Comparison of ENCODE assay signal across 24 cellular contexts in genomic region chr12:45356822-45357546, GRCh38.
DNase-seq lines count a peak whose midpoint lies in the region; ATAC-seq and TF ChIP-seq lines count a peak whose summit lies in the region.
"Had no signal": no experiment of that assay in that cellular context is flagged by ENCODE, and none has a peak within 500 bp of the region (broad histone marks: within the 10 kb centered on the region; RNA-seq: fewer than 3 reads in every experiment).

No MANE protein-coding gene starts in this region.

- TF ChIP-seq CTCF in left ventricle myocardium inferior (IDR thresholded peaks at IDR 0.05; ENCODE audit: borderline replicate concordance) (no peak), progenitor cell of endocrine pancreas (IDR thresholded peaks at IDR 0.05; ENCODE audit: unreplicated experiment) (no peak), uterus (IDR thresholded peaks at IDR 0.05) (no peak)

- peaks cover 4% of the 10 kb centered on the region for H3K9me3 Mint-ChIP-seq in progenitor cell of endocrine pancreas (ENCODE audit: low read depth)

- H3K9me3 ChIP-seq in right cardiac atrium (ENCODE audit: control insufficient read depth, low read length) (no peaks in the 10 kb centered on the region), left ventricle myocardium inferior (replicated peaks) (peaks cover 7% of the 10 kb centered on the region), uterus (no peaks in the 10 kb centered on the region)

- TF ChIP-seq POLR2A in uterus (IDR thresholded peaks at IDR 0.05) = no peak

- H3K4me1 ChIP-seq in right cardiac atrium (ENCODE audit: control insufficient read depth, insufficient read depth, low read length) = peaks cover 7% of the 10 kb centered on the region
- peaks cover 44% of the 10 kb centered on the region for H3K4me1 ChIP-seq in left ventricle myocardium inferior
- peaks cover 0 to 12% of the 10 kb centered on the region in 2 donors for H3K4me1 ChIP-seq in uterus

- no peak overlapping the region for H3K4me3 Mint-ChIP-seq in progenitor cell of endocrine pancreas (ENCODE audit: low read depth)
- H3K4me3 Mint-ChIP-seq: activated CD4-positive, alpha-beta T cell treated with anti-CD3 and anti-CD28 coated beads for 36 hours; activated naive CD8-positive, alpha-beta T cell treated with anti-CD3 and anti-CD28 coated beads for 36 hours; IgD-negative memory B cell had no signal

- H3K27ac Mint-ChIP-seq in progenitor cell of endocrine pancreas = peak overlapping the region; percentile 40
- H3K27ac Mint-ChIP-seq: activated CD4-positive, alpha-beta T cell treated with anti-CD3 and anti-CD28 coated beads for 36 hours; activated naive CD8-positive, alpha-beta T cell treated with anti-CD3 and anti-CD28 coated beads for 36 hours; IgD-negative memory B cell had no signal

- ATAC-seq in Right ventricle myocardium inferior = peak; percentile 13
- ATAC-seq in right cardiac atrium = no peak
- no peak for ATAC-seq in stimulated activated naive CD8-positive, alpha-beta T cell treated with anti-CD3 and anti-CD28 coated beads, Interleukin-15, Interleukin-2, amounts not matched to agents 100 U/mL and 50 U/mL, for 24 hours
- no peak for ATAC-seq in HG03354 (IDR thresholded peaks at IDR 0.05; ENCODE audit: poor library complexity, severe bottlenecking, unreplicated experiment)
- ATAC-seq: activated CD4-positive, alpha-beta T cell treated with anti-CD3 and anti-CD28 coated beads for 36 hours had no signal

- DNase-seq in Right ventricle myocardium inferior (ENCODE audit: missing footprints) (no peak), right cardiac atrium (no peak), left ventricle myocardium inferior (no peak), progenitor cell of endocrine pancreas (ENCODE audit: low spot score, unreplicated experiment) (no peak), uterus (no peak), AG20443 (ENCODE audit: low spot score) (no peak)
- no peak for DNase-seq in stimulated activated naive CD8-positive, alpha-beta T cell treated with anti-CD3 and anti-CD28 coated beads, Interleukin-15, Interleukin-2, amounts not matched to agents 100 U/mL and 50 U/mL, for 24 hours
- DNase-seq: activated CD4-positive, alpha-beta T cell treated with anti-CD3 and anti-CD28 coated beads for 36 hours; activated effector memory CD4-positive, alpha-beta T cell treated with anti-CD3 and anti-CD28 coated beads, Interleukin-2, amount 50 U/mL, for 16 hours; activated naive CD8-positive, alpha-beta T cell treated with anti-CD3 and anti-CD28 coated beads for 36 hours; activated T-cell treated with anti-CD3 and anti-CD28 coated beads for 4 hours; glutamatergic neuron; GOT3; NCI-H1048; NCI-H1694; NCI-H446 treated with DMSO at 0.1 percent for 48 hours; NCI-H82; RPMI8226; spleen; stimulated activated CD4-positive, alpha-beta T cell treated with anti-CD3 and anti-CD28 coated beads, Interleukin-2, amount 100 ng/mL, for 48 hours; T-helper 2 cell had no signal

- H3K36me3 ChIP-seq in left ventricle myocardium inferior (peaks cover 27% of the 10 kb centered on the region), uterus (no peaks in the 10 kb centered on the region)

- 74% methylated on average over 4 of the region's 4 CpGs for WGBS in right cardiac atrium

- H3K27me3 Mint-ChIP-seq in progenitor cell of endocrine pancreas = no peaks in the 10 kb centered on the region
- H3K27me3 Mint-ChIP-seq: activated CD4-positive, alpha-beta T cell treated with anti-CD3 and anti-CD28 coated beads for 36 hours; activated naive CD8-positive, alpha-beta T cell treated with anti-CD3 and anti-CD28 coated beads for 36 hours; IgD-negative memory B cell had no signal

- peaks cover 27% of the 10 kb centered on the region for H3K36me3 Mint-ChIP-seq in progenitor cell of endocrine pancreas (ENCODE audit: insufficient read depth)

- H3K27me3 ChIP-seq in right cardiac atrium (ENCODE audit: control insufficient read depth, insufficient read depth) (no peaks in the 10 kb centered on the region), left ventricle myocardium inferior (ENCODE audit: low read depth) (no peaks in the 10 kb centered on the region), uterus (no peaks in the 10 kb centered on the region)
- H3K27me3 ChIP-seq: spleen had no signal

- H3K4me1 Mint-ChIP-seq in progenitor cell of endocrine pancreas (ENCODE audit: low read depth) = peaks cover 48% of the 10 kb centered on the region
- H3K4me1 Mint-ChIP-seq: activated naive CD8-positive, alpha-beta T cell treated with anti-CD3 and anti-CD28 coated beads for 36 hours had no signal

- no peak overlapping the region for H3K27ac ChIP-seq in right cardiac atrium (ENCODE audit: low read length)
- peak overlapping the region; percentile 73 for H3K27ac ChIP-seq in left ventricle myocardium inferior (replicated peaks)
- peak overlapping the region; percentile 38 to 55 for H3K27ac ChIP-seq in uterus
- H3K27ac ChIP-seq: 22Rv1, spleen had no signal

- H3K4me3 ChIP-seq in right cardiac atrium (ENCODE audit: low read length) (no peak overlapping the region), left ventricle myocardium inferior (no peak overlapping the region), uterus (no peak overlapping the region)
- H3K4me3 ChIP-seq: spleen had no signal

- intact Hi-C loops in Right ventricle myocardium inferior (cut with DNase I) = no loop called here
- intact Hi-C loops in right cardiac atrium (cut with DNase I) = no loop called here
- intact Hi-C loops in left ventricle myocardium inferior (cut with micrococcal nuclease) = no loop called here
- intact Hi-C loops in uterus (cut with DNase I; ENCODE audit: low total_unique reads) = no loop called here
